In genomic region chr12:1799068-1799881, GRCh38 we compare ENCODE assay signal across 1 cellular context.
TF ChIP-seq lines count a peak whose summit lies in the region.

No MANE protein-coding gene starts in this region.

TF ChIP-seq in HepG2, 621 proteins besides CTCF, POLR2A, EP300 and RAD21 (continued from another document):
- TF ChIP-seq ZBTB49 (CRISPR knock-in tag; IDR thresholded peaks at IDR 0.05; ENCODE audit: borderline replicate concordance), result no peak
